ENCODE assay signal across 16 cellular contexts in genomic region chr14:75589896-75590295, GRCh38. TPM values are rescaled to one million over a fixed set of nuclear protein-coding genes. Genes with fewer than 3 reads are reported as not detected.
DNase-seq lines count a peak whose midpoint lies in the region; ATAC-seq, FAIRE-seq and TF ChIP-seq lines count a peak whose summit lies in the region.
"Had no signal": no experiment of that assay in that cellular context is flagged by ENCODE, and none has a peak within 500 bp of the region (broad histone marks: within the 10 kb centered on the region; RNA-seq: fewer than 3 reads in every experiment).

No MANE protein-coding gene starts in this region.

- POLR2A ChIA-PET in HepG2 (lab: Yijun Ruan, JAX) = no interaction called here

- intact Hi-C loops in right lobe of liver (cut with DNase I) = no loop called here
- intact Hi-C loops in HepG2 (cut with micrococcal nuclease; ENCODE audit: unreplicated experiment) = no loop called here
- intact Hi-C loops in sigmoid colon (cut with DNase I) = no loop called here

- no peaks in the 10 kb centered on the region for H4K20me1 ChIP-seq in HepG2 (ENCODE audit: insufficient read depth, low read length)

- TF ChIP-seq CTCF in right lobe of liver (IDR thresholded peaks at IDR 0.05) (no peak), HepG2 (CRISPR knock-in tag; IDR thresholded peaks at IDR 0.05) (no peak), sigmoid colon (IDR thresholded peaks at IDR 0.05) (no peak)

- no peak overlapping the region for H2AFZ ChIP-seq in HepG2 (ENCODE audit: low read length)

- FAIRE-seq in HepG2 (lab: Jason Lieb, UNC) = no peak
- FAIRE-seq: GM18507 had no signal

- no peak for TF ChIP-seq EP300 in HepG2 (IDR thresholded peaks at IDR 0.05; ENCODE audit: low read depth in 2 of 2, low read length in 2 of 2)
- no peak for TF ChIP-seq EP300 in HepG2 (CRISPR knock-in tag; IDR thresholded peaks at IDR 0.05; ENCODE audit: borderline replicate concordance)
- no peak for TF ChIP-seq EP300 in sigmoid colon (IDR thresholded peaks at IDR 0.05)

- TF ChIP-seq POLR2A in right lobe of liver (IDR thresholded peaks at IDR 0.05) (no peak), HepG2 (IDR thresholded peaks at IDR 0.05; ENCODE audit: insufficient read depth in 1 of 2, low read depth in 2 of 2, low read length in 2 of 2) (no peak), sigmoid colon (IDR thresholded peaks at IDR 0.05) (no peak)

- H3K4me3 ChIP-seq in right lobe of liver (no peak overlapping the region), HepG2 (replicated peaks in 1 of 3; ENCODE audit: insufficient read depth in 1 of 3, low read depth in 2 of 3, low read length in 3 of 3) (no peak overlapping the region), sigmoid colon (no peak overlapping the region)
- H3K4me3 ChIP-seq: BLaER1 treated with 17β-estradiol and CSF1 and Interleukin-3, amounts not matched to agents 10 nM and 100 nM had no signal

- 54% methylated on average over 3 of the region's 5 CpGs for WGBS in right lobe of liver (ENCODE audit: insufficient coverage, low coverage, low lambda C conversion rate, missing lambda C conversion rate)
- WGBS in HepG2 (ENCODE audit: low lambda C conversion rate) = 92% methylated on average over 5 of the region's 5 CpGs
- WGBS in sigmoid colon, 2 donors = 94 to 95% methylated on average over 5 of the region's 5 CpGs

- CTCF ChIA-PET in HepG2 (lab: Yijun Ruan, JAX; ENCODE audit: low intra/inter-chr PET ratio, low total read pairs) = no interaction called here

- ATAC-seq in right lobe of liver (peak; percentile 28 to 57 (median 48)), HepG2 (no peak), left lobe of liver (peak; percentile 44)
- ATAC-seq: HCT116 had no signal

- in situ Hi-C loops in HepG2 (cut with HindIII; ENCODE audit: extremely low pct_ligation_motif_present, low pct_unique_long_range_greater_than_20kb) = no loop called here

- H3K27me3 ChIP-seq in right lobe of liver (no peaks in the 10 kb centered on the region), HepG2 (ENCODE audit: control insufficient read depth in 1 of 2, insufficient read depth in 2 of 2, low read length in 2 of 2) (no peaks in the 10 kb centered on the region), sigmoid colon (no peaks in the 10 kb centered on the region)
- H3K27me3 ChIP-seq: BLaER1 treated with 17β-estradiol and CSF1 and Interleukin-3, amounts not matched to agents 10 nM and 100 nM had no signal

- H3K79me2 ChIP-seq in HepG2 (ENCODE audit: insufficient read depth, low read length) = no peaks in the 10 kb centered on the region

- BruUV-seq in HepG2 (replicated peaks; lab: Mats Ljungman, UMichigan) = no TSS peak

- no peak for TF ChIP-seq RAD21 in HepG2 (CRISPR knock-in tag; IDR thresholded peaks at IDR 0.05)

- H3K9me3 ChIP-seq in right lobe of liver (no peaks in the 10 kb centered on the region), HepG2 (ENCODE audit: low read length) (peaks cover 6% of the 10 kb centered on the region), sigmoid colon (no peaks in the 10 kb centered on the region)

- no peak overlapping the region for H3K27ac ChIP-seq in right lobe of liver
- H3K27ac ChIP-seq in HepG2 (ENCODE audit: extremely low read length, insufficient read depth, low read length) = no peak overlapping the region
- no peak overlapping the region for H3K27ac ChIP-seq in sigmoid colon
- H3K27ac ChIP-seq: BLaER1 treated with 17β-estradiol and CSF1 and Interleukin-3, amounts not matched to agents 10 nM and 100 nM; HL-60 had no signal

- DNase-seq in right lobe of liver (no peak), HepG2 (ENCODE audit: low spot score) (no peak), left lobe of liver (ENCODE audit: low spot score) (no peak), sigmoid colon (peak; percentile 14), HT-29 (ENCODE audit: low spot score) (no peak), HCEC 1CT (no peak)
- no peak for DNase-seq in stimulated activated naive CD4-positive, alpha-beta T cell (lab: John Stamatoyannopoulos, UW)
- DNase-seq: 8988T; AML-193; Calu3; CD4-positive, alpha-beta T cell; DMS 273 treated with DMSO at 0.1 percent for 48 hours had no signal

- H3K4me1 ChIP-seq in right lobe of liver (peaks cover 0 to 21% (median 4%) of the 10 kb centered on the region in 4 donors), HepG2 (ENCODE audit: insufficient read depth, low read length) (peaks cover 18% of the 10 kb centered on the region; the same call in 1 of the 2 replicates), sigmoid colon (no peaks in the 10 kb centered on the region)

- no peak overlapping the region for H3K4me2 ChIP-seq in HepG2 (ENCODE audit: low read depth, low read length)

- H3K9ac ChIP-seq in HepG2 (ENCODE audit: insufficient read depth, low read depth, low read length) = no peak overlapping the region
- H3K9ac ChIP-seq: BLaER1 treated with 17β-estradiol and CSF1 and Interleukin-3, amounts not matched to agents 10 nM and 100 nM had no signal

- H3K36me3 ChIP-seq in right lobe of liver (peaks cover 0 to 2% (median 0%) of the 10 kb centered on the region in 4 donors), HepG2 (replicated peaks in 1 of 2; ENCODE audit: control insufficient read depth in 1 of 2, insufficient read depth in 2 of 2, low read length in 2 of 2) (peaks cover 3 to 4% of the 10 kb centered on the region in 2 experiments; a peak in 3 of 5 replicates), sigmoid colon (no peaks in the 10 kb centered on the region)

TF ChIP-seq in HepG2, 621 proteins besides CTCF, POLR2A, EP300 and RAD21 (continues in another document):
- no peak for TF ChIP-seq ZXDC (CRISPR knock-in tag; IDR thresholded peaks at IDR 0.05)

RNA-seq across cellular contexts. Expression of gene FLVCR2, which starts 11.5 kb away (rescaled TPM):
- total RNA-seq in right lobe of liver (10 to 100 TPM; 17.0 to 42.8 (median 27.8) TPM), HepG2 (2016; rRNA removed; fragmentation: Illumina TruSeq; extraction: Trizol) (5.5 and 9.9 TPM in 2 replicates), left lobe of liver (20.9 TPM), sigmoid colon (1 to 10 TPM; 2.4 to 3.0 (median 2.8) TPM)
- total RNA-seq in HepG2 (2016; cell fraction: cytosol; rRNA removed; fragmentation: Illumina TruSeq; extraction: Trizol; ENCODE audit: low read depth) = 7.3 and 7.4 TPM in 2 replicates
- 5.0 and 9.9 TPM in 2 replicates for total RNA-seq in HepG2 (2016; cell fraction: insoluble cytoplasmic fraction; rRNA removed; fragmentation: Illumina TruSeq; extraction: Trizol)
- total RNA-seq in HepG2 (2016; cell fraction: membrane; rRNA removed; fragmentation: Illumina TruSeq; extraction: Trizol) = 4.0 TPM in 2 replicates
- 10.9 and 16.4 TPM in 2 replicates for total RNA-seq in HepG2 (2016; cell fraction: nucleus; rRNA removed; fragmentation: Illumina TruSeq; extraction: Trizol)
- polyA plus RNA-seq in HepG2 (2011; rRNA removed) (10.5 and 10.8 TPM in 2 replicates), sigmoid colon (10 to 100 TPM in 1 of 3 donors, 1 to 10 TPM in 2; 3.6 to 14.8 (median 4.9) TPM)
- 7.4 and 9.1 TPM in 2 replicates for polyA plus RNA-seq in HepG2 (2011; cell fraction: cytosol; rRNA removed)
- polyA plus RNA-seq in HepG2 (2011; cell fraction: nucleus; rRNA removed) = 8.0 and 8.1 TPM in 2 replicates
- polyA plus RNA-seq in HepG2 (2012) = 5.6 and 6.4 TPM in 2 replicates
- 0.65 and 1.3 TPM in 2 replicates for polyA plus RNA-seq in HepG2 (2016; cell fraction: cytosol; fragmentation: Illumina TruSeq; extraction: Trizol; ENCODE audit: low read depth)
- 4.2 and 5.4 TPM in 2 replicates for polyA plus RNA-seq in HepG2 (2016; cell fraction: insoluble cytoplasmic fraction; fragmentation: Illumina TruSeq; extraction: Trizol; ENCODE audit: low read depth)
- 1.6 and 1.8 TPM in 2 replicates for polyA plus RNA-seq in HepG2 (2016; cell fraction: membrane; fragmentation: Illumina TruSeq; extraction: Trizol; ENCODE audit: low read depth)
- polyA plus RNA-seq in HepG2 (2016; cell fraction: nucleus; fragmentation: Illumina TruSeq; extraction: Trizol; ENCODE audit: insufficient read depth, low read depth) = 10.5 and 14.8 TPM in 2 replicates
- polyA minus RNA-seq in HepG2 (2011; rRNA and poly(A)+ RNA removed; ENCODE audit: low replicate concordance) = 13.9 and 28.4 TPM in 2 replicates
- 9.8 and 11.6 TPM in 2 replicates for polyA minus RNA-seq in HepG2 (2011; cell fraction: cytosol; rRNA and poly(A)+ RNA removed)
- polyA minus RNA-seq in HepG2 (2011; cell fraction: nucleus; rRNA and poly(A)+ RNA removed) = 15.9 and 16.5 TPM in 2 replicates
- total RNA-seq in HT-29 (2014; rRNA removed; shearing (Covaris generic)) = 2.7 and 3.5 TPM in 2 replicates
